8 cellular contexts compared by ENCODE assay signal in the genomic region with DNA sequence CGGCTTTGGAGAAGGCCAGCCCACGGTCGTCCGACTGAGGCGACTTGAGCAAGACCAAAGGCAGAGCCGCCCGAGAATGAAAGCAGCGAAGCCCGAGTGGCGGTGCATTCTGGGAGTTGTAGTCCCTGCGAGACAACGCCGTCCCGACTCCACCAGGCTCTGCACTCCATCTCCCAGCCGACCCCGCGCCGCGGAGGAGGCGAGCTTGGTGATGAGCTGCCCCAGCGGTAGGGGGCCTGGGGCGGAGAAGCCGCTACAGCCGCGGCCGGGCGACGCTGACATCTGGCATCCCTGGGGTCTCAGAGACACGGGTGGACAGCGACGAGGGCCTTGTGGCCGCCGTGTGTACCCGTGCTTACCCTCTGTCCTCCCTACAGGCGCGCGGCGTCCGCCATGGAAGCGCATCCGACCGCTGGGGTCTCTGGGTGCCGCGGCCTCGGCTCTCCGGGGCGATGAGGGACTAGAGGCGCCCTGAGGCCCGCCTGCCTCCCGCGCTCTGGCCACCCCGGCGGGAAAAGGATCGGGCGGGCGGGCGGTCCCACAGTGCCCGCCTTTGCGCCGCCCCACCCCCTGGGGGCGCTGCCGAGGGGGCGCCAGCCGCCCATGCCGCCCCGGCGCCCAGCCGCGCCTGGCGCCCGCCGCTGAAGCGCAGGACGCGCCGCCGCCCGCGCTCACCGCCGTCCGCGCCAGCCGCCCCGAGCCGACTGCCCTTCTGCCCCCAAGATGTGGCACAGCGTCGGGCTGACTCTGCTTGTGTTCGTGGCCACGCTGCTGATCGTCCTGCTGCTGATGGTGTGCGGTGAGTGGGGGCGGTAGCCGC. TPM values are rescaled to one million over a fixed set of nuclear protein-coding genes. Genes with fewer than 3 reads are reported as not detected.
DNase-seq lines count a peak whose midpoint lies in the region; ATAC-seq and TF ChIP-seq lines count a peak whose summit lies in the region.

A gene (plus strand): TSS at position 244 of the 820 bp plus-strand sequence. CDS start 480 bp downstream, at position 724.

- H3K9ac ChIP-seq in SU-DHL-6 (ENCODE audit: low read length), result peak within 1 kb of the TSS; percentile 88

- H3K4me2 ChIP-seq in SU-DHL-6 (ENCODE audit: low read depth, low read length, poor library complexity, severe bottlenecking), result peak within 1 kb of the TSS; percentile 74

- no peaks in the 10 kb centered on the region for H3K27me3 Mint-ChIP-seq in activated naive CD8-positive, alpha-beta T cell treated with anti-CD3 and anti-CD28 coated beads, Interleukin-2, amount 10 ng/mL, durations not matched to agents 7 days and 5 days

- H3K27me3 ChIP-seq in SU-DHL-6 (ENCODE audit: low read length), result no peaks in the 10 kb centered on the region
- H3K27me3 ChIP-seq in ovary, result no peaks in the 10 kb centered on the region
- no peaks in the 10 kb centered on the region for H3K27me3 ChIP-seq in tibial artery

- H3K4me1 ChIP-seq in ovary (ENCODE audit: insufficient read depth) (peaks cover 3% of the 10 kb centered on the region), tibial artery (peaks cover 0 to 17% (median 7%) of the 10 kb centered on the region in 4 donors)

- H3K36me3 ChIP-seq in SU-DHL-6 (ENCODE audit: low read length), result no peaks in the 10 kb centered on the region; the same call in 1 of the 2 replicates
- no peaks in the 10 kb centered on the region for H3K36me3 ChIP-seq in ovary
- H3K36me3 ChIP-seq in tibial artery, result no peaks in the 10 kb centered on the region

- peak within 1 kb of the TSS; percentile 91 for H2AFZ ChIP-seq in SU-DHL-6 (ENCODE audit: low read depth, low read length, severe bottlenecking)

- H3F3A ChIP-seq in SU-DHL-6 (ENCODE audit: insufficient read depth), result peaks cover 9% of the 10 kb centered on the region; the same call in 1 of the 2 replicates

- H3K4me3 ChIP-seq in SU-DHL-6 (ENCODE audit: insufficient read depth, low read length, poor library complexity, severe bottlenecking) (peak within 1 kb of the TSS; percentile 89), ovary (peak within 1 kb of the TSS; percentile 100), tibial artery (peak within 1 kb of the TSS; percentile 83 to 99)

- no peaks in the 10 kb centered on the region for H3K9me3 ChIP-seq in SU-DHL-6 (ENCODE audit: insufficient read depth, low read length)
- no peaks in the 10 kb centered on the region for H3K9me3 ChIP-seq in ovary
- H3K9me3 ChIP-seq in tibial artery, result no peaks in the 10 kb centered on the region

- H3K4me1 Mint-ChIP-seq in activated naive CD8-positive, alpha-beta T cell treated with anti-CD3 and anti-CD28 coated beads, Interleukin-2, amount 10 ng/mL, durations not matched to agents 7 days and 5 days, result peaks cover 21% of the 10 kb centered on the region

- H3K9me3 Mint-ChIP-seq in activated naive CD8-positive, alpha-beta T cell treated with anti-CD3 and anti-CD28 coated beads, Interleukin-2, amount 10 ng/mL, durations not matched to agents 7 days and 5 days, result no peaks in the 10 kb centered on the region

- peak; percentile 91 for ATAC-seq in HG02759 (IDR thresholded peaks at IDR 0.05; ENCODE audit: unreplicated experiment)
- ATAC-seq in activated naive CD8-positive, alpha-beta T cell treated with anti-CD3 and anti-CD28 coated beads, Interleukin-2, amount 10 ng/mL, durations not matched to agents 7 days and 5 days (ENCODE audit: low read depth), result peak; percentile 94

- WGBS in ovary, 3 donors, result 0 to 1% (median 1%) methylated on average over 48 to 94 of the region's 94 CpGs

- intact Hi-C loops in head of caudate nucleus (cut with DNase I) (no loop called here), ovary (cut with DNase I) (no loop called here), tibial artery (cut with DNase I; ENCODE audit: low total_unique reads) (no loop called here)

- peaks cover 5% of the 10 kb centered on the region for H3K36me3 Mint-ChIP-seq in activated naive CD8-positive, alpha-beta T cell treated with anti-CD3 and anti-CD28 coated beads, Interleukin-2, amount 10 ng/mL, durations not matched to agents 7 days and 5 days

- no peak for TF ChIP-seq EP300 in ovary (IDR thresholded peaks at IDR 0.05)

- peak within 1 kb of the TSS; percentile 94 for H3K4me3 Mint-ChIP-seq in activated naive CD8-positive, alpha-beta T cell treated with anti-CD3 and anti-CD28 coated beads, Interleukin-2, amount 10 ng/mL, durations not matched to agents 7 days and 5 days

- peak; percentile 61 for TF ChIP-seq POLR2A in ovary (IDR thresholded peaks at IDR 0.05)

- peak; percentile 39 for TF ChIP-seq CTCF in GM12873 (IDR thresholded peaks at IDR 0.05; ENCODE audit: insufficient read depth, low read depth, low read length, missing control alignments)
- TF ChIP-seq CTCF in SU-DHL-6 (IDR thresholded peaks at IDR 0.05; ENCODE audit: insufficient read depth, low read length, poor library complexity, severe bottlenecking), result peak; percentile 52
- TF ChIP-seq CTCF in ovary (IDR thresholded peaks at IDR 0.05), result peak; percentile 32 to 76 (median 75)
- peak; percentile 51 to 64 for TF ChIP-seq CTCF in tibial artery (IDR thresholded peaks at IDR 0.05)

- no peaks in the 10 kb centered on the region for H3K9me2 ChIP-seq in SU-DHL-6 (replicated peaks; ENCODE audit: insufficient read depth, low read length)

- peak; percentile 94 for DNase-seq in NCI-H128 (lab: John Stamatoyannopoulos, UW; ENCODE audit: unreplicated experiment)
- peak; percentile 93 for DNase-seq in activated naive CD8-positive, alpha-beta T cell treated with anti-CD3 and anti-CD28 coated beads, Interleukin-2, amount 10 ng/mL, durations not matched to agents 7 days and 5 days
- peak; percentile 97 to 99 (median 99) for DNase-seq in head of caudate nucleus
- DNase-seq in ovary, result peak; percentile 96 to 97 (median 96)
- peak; percentile 98 to 99 for DNase-seq in tibial artery

- H3K79me2 ChIP-seq in SU-DHL-6 (ENCODE audit: insufficient read depth, low read length), result peaks cover 46% of the 10 kb centered on the region

- H3K27ac Mint-ChIP-seq in activated naive CD8-positive, alpha-beta T cell treated with anti-CD3 and anti-CD28 coated beads, Interleukin-2, amount 10 ng/mL, durations not matched to agents 7 days and 5 days, result peak within 1 kb of the TSS; percentile 96

- POLR2A ChIA-PET in activated naive CD8-positive, alpha-beta T cell treated with anti-CD3 and anti-CD28 coated beads, Interleukin-2, amount 10 ng/mL, durations not matched to agents 7 days and 5 days (lab: Charles Lee), result interaction anchor here (0.6 to 1.5 kb wide), 6 partner anchors 105 to 449 kb away, joined by 3 to 5 read pairs (median 3); a partner anchor contains a TSS

- H3K27ac ChIP-seq in SU-DHL-6 (ENCODE audit: low read depth, low read length), result peak within 1 kb of the TSS; percentile 71
- H3K27ac ChIP-seq in ovary, result peak within 1 kb of the TSS; percentile 96 to 99
- H3K27ac ChIP-seq in tibial artery, result peak within 1 kb of the TSS; percentile 97 to 99

- H4K20me1 ChIP-seq in SU-DHL-6 (ENCODE audit: low read depth, low read length), result no peaks in the 10 kb centered on the region

RNA-seq across cellular contexts. Expression of the gene that starts here (rescaled TPM):
- 1 to 10 TPM; 7.0 to 8.3 TPM for total RNA-seq in activated naive CD8-positive, alpha-beta T cell treated with anti-CD3 and anti-CD28 coated beads, Interleukin-2, amount 10 ng/mL, durations not matched to agents 7 days and 5 days
- 1 to 10 TPM; 5.3 to 8.4 (median 6.2) TPM for total RNA-seq in ovary
- 1 to 10 TPM; 3.6 to 5.8 TPM for polyA plus RNA-seq in ovary

Comparison
In these comparisons a context has a peak if more than half of its experiments do, and no peak if none do; other contexts are left out.
1. Peak in every context shown above with its lines: DNase-seq, ATAC-seq, H3K4me3 ChIP-seq and H3K27ac ChIP-seq.